1 cellular context compared by ENCODE assay signal in genomic region chr9:133160742-133161541, GRCh38.
TF ChIP-seq lines count a peak whose summit lies in the region.

No MANE protein-coding gene starts in this region.

TF ChIP-seq in HepG2, 621 proteins besides CTCF, POLR2A, EP300 and RAD21 (continued from another document and continues in another):
- no peak for TF ChIP-seq ZNF598 (CRISPR knock-in tag; IDR thresholded peaks at IDR 0.05; ENCODE audit: borderline replicate concordance)
- TF ChIP-seq ZBTB39 (CRISPR knock-in tag; IDR thresholded peaks at IDR 0.05) = no peak
- peak; percentile 29; the same call in 1 of the 2 replicates for TF ChIP-seq GATAD2A (CRISPR knock-in tag; IDR thresholded peaks at IDR 0.05)
- TF ChIP-seq JUNB (CRISPR knock-in tag; IDR thresholded peaks at IDR 0.05; ENCODE audit: borderline replicate concordance) = no peak
- TF ChIP-seq ZNF280B (CRISPR knock-in tag; IDR thresholded peaks at IDR 0.05; ENCODE audit: borderline replicate concordance) = no peak
- no peak for TF ChIP-seq PRDM10 (CRISPR knock-in tag; IDR thresholded peaks at IDR 0.05; ENCODE audit: low read depth)
- TF ChIP-seq SMC3 (IDR thresholded peaks at IDR 0.05; ENCODE audit: low read length) = peak; percentile 50; the same call in 1 of the 2 replicates
- TF ChIP-seq ZNF75D (CRISPR knock-in tag; IDR thresholded peaks at IDR 0.05; ENCODE audit: borderline replicate concordance) = no peak
- TF ChIP-seq ZMYM4 (CRISPR knock-in tag; IDR thresholded peaks at IDR 0.05) = no peak
- no peak for TF ChIP-seq ZNF432 (CRISPR knock-in tag; IDR thresholded peaks at IDR 0.05; ENCODE audit: borderline replicate concordance)
- no peak for TF ChIP-seq ZNF530 (CRISPR knock-in tag; IDR thresholded peaks at IDR 0.05; ENCODE audit: low read depth)
- TF ChIP-seq ZNF512B (CRISPR knock-in tag; IDR thresholded peaks at IDR 0.05; ENCODE audit: borderline replicate concordance) = no peak
- TF ChIP-seq ZNF703 (CRISPR knock-in tag; IDR thresholded peaks at IDR 0.05; ENCODE audit: borderline replicate concordance) = no peak
- TF ChIP-seq AKNA (CRISPR knock-in tag; IDR thresholded peaks at IDR 0.05; ENCODE audit: borderline replicate concordance) = no peak
- TF ChIP-seq SOX13 (IDR thresholded peaks at IDR 0.05) = no peak
- no peak for TF ChIP-seq SOX13 (CRISPR knock-in tag; conservative IDR thresholded peaks at IDR 0.05 in 1 of 2, IDR thresholded peaks at IDR 0.05 in 1 of 2)
- no peak for TF ChIP-seq ZNF790 (CRISPR knock-in tag; IDR thresholded peaks at IDR 0.05; ENCODE audit: borderline replicate concordance)
- TF ChIP-seq ZNF878 (CRISPR knock-in tag; IDR thresholded peaks at IDR 0.05) = no peak
- no peak for TF ChIP-seq U2AF1 (optimal IDR thresholded peaks at IDR 0.05; ENCODE audit: low read depth, low read length)
- no peak for TF ChIP-seq MEIS2 (CRISPR knock-in tag; IDR thresholded peaks at IDR 0.05)
- TF ChIP-seq ZFP37 (CRISPR knock-in tag; IDR thresholded peaks at IDR 0.05; ENCODE audit: borderline replicate concordance) = no peak
- no peak for TF ChIP-seq MLLT10 (CRISPR knock-in tag; IDR thresholded peaks at IDR 0.05)
- TF ChIP-seq ZNF747 (CRISPR knock-in tag; IDR thresholded peaks at IDR 0.05; ENCODE audit: borderline replicate concordance) = no peak
- TF ChIP-seq FOXO4 (CRISPR knock-in tag; conservative IDR thresholded peaks at IDR 0.05) = no peak
- no peak for TF ChIP-seq AKAP8 (CRISPR knock-in tag; IDR thresholded peaks at IDR 0.05)
- TF ChIP-seq GABPB1 (CRISPR knock-in tag; IDR thresholded peaks at IDR 0.05) = no peak
- TF ChIP-seq ZIK1 (CRISPR knock-in tag; IDR thresholded peaks at IDR 0.05; ENCODE audit: borderline replicate concordance, low read depth) = no peak
- no peak for TF ChIP-seq ZNF562 (CRISPR knock-in tag; IDR thresholded peaks at IDR 0.05; ENCODE audit: borderline replicate concordance)
- TF ChIP-seq ZNF329 (CRISPR knock-in tag; IDR thresholded peaks at IDR 0.05; ENCODE audit: low read depth) = no peak
- 0 out of 2 replicates have a peak, but pooled peaks have one; percentile 21 for TF ChIP-seq BCL6 (CRISPR knock-in tag; IDR thresholded peaks at IDR 0.05)
- TF ChIP-seq NFKB2 (CRISPR knock-in tag; IDR thresholded peaks at IDR 0.05; ENCODE audit: borderline replicate concordance) = no peak
- TF ChIP-seq ZNF614 (CRISPR knock-in tag; IDR thresholded peaks at IDR 0.05; ENCODE audit: borderline replicate concordance) = no peak
- TF ChIP-seq ZNF251 (CRISPR knock-in tag; IDR thresholded peaks at IDR 0.05) = no peak
- TF ChIP-seq CENPX (CRISPR knock-in tag; IDR thresholded peaks at IDR 0.05) = no peak
- no peak for TF ChIP-seq FOXP1 (IDR thresholded peaks at IDR 0.05)
- TF ChIP-seq FOXP1 (CRISPR knock-in tag; IDR thresholded peaks at IDR 0.05) = no peak
- no peak for TF ChIP-seq CREM (IDR thresholded peaks at IDR 0.05)
- TF ChIP-seq CREM (CRISPR knock-in tag; IDR thresholded peaks at IDR 0.05) = no peak
- no peak for TF ChIP-seq ZNF547 (CRISPR knock-in tag; IDR thresholded peaks at IDR 0.05)
- TF ChIP-seq ZNF772 (CRISPR knock-in tag; IDR thresholded peaks at IDR 0.05) = no peak
- TF ChIP-seq ZNF710 (CRISPR knock-in tag; IDR thresholded peaks at IDR 0.05; ENCODE audit: borderline replicate concordance) = no peak
- no peak for TF ChIP-seq SETDB1 (CRISPR knock-in tag; IDR thresholded peaks at IDR 0.05; ENCODE audit: borderline replicate concordance)
- TF ChIP-seq UBTF (CRISPR knock-in tag; IDR thresholded peaks at IDR 0.05) = 0 out of 2 replicates have a peak, but pooled peaks have one; percentile 23
- TF ChIP-seq ZNF20 (CRISPR knock-in tag; IDR thresholded peaks at IDR 0.05) = no peak
